In the genomic region with DNA sequence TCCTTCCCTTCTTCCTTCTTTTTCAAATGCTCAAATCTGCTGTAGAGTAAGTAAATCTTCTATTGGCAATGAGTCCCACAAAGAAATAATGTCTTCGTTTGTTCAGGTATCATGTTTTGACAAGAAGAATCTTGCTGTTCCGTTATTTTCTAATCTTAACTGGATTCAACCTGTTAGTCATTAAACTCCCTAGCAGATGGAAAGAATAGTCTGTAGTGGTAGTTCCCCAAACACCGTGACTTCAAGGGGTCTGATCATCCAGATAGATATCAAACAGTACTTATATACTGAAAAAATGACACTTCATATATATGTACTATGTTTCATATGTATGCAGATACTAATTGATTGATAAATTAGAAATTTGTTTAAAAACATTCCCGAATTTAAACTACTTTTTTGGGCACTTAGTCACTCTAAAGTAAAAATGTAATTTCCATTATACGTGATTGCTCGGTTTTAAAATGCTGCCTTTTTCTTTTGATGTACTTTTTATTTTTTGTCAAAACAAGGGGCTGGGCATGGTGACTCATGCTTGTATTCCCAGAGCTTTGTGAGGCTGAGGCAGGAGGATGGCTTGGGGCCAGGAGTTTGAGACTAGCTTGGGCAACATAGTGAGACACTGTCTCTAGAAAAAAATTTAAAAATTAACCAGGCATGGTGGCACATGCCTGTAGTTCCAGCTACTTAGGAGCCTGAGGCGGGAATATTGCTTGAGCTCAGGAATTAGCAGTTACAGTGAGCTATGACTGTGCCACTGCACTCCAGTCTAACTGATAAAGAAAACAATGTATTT, we compare ENCODE assay signal across 14 cellular contexts.
A peak's percentile ranks its signal among the peaks of the same experiment; 100 is the strongest.
DNase-seq lines count a peak whose midpoint lies in the region; ATAC-seq and TF ChIP-seq lines count a peak whose summit lies in the region.
"Had no signal": no experiment of that assay in that cellular context is flagged by ENCODE, and none has a peak within 500 bp of the region (broad histone marks: within the 10 kb centered on the region; RNA-seq: fewer than 3 reads in every experiment).

No MANE protein-coding gene starts in this region.

- no peak for TF ChIP-seq POLR2A in vagina (IDR thresholded peaks at IDR 0.05)

- H3K27ac Mint-ChIP-seq in MCF 10A (ENCODE audit: low read depth, unreplicated experiment), result peak overlapping the region; percentile 16
- H3K27ac Mint-ChIP-seq: activated CD8-positive, alpha-beta T cell treated with anti-CD3 and anti-CD28 coated beads for 36 hours; dendritic cell treated with granulocyte-macrophage colony-stimulating factor and Interleukin-4, amounts not matched to agents 40 ng/mL and 50 ng/mL, for 4 days had no signal

- DNase-seq in DMS 273 (lab: John Stamatoyannopoulos, UW; ENCODE audit: unreplicated experiment) (peak; percentile 29), DMS 273 treated with DMSO at 0.1 percent for 48 hours (lab: John Stamatoyannopoulos, UW) (no peak), MCF 10A (ENCODE audit: unreplicated experiment) (peak; percentile 99), kidney glomerular epithelial cell (lab: John Stamatoyannopoulos, UW) (peak; percentile 82), aorta (peak; percentile 91 to 92), germinal center (ENCODE audit: low spot score) (no peak), vagina (ENCODE audit: extremely low spot score in 2 of 2) (no peak), NCI-H2029 (lab: John Stamatoyannopoulos, UW) (no peak)
- DNase-seq: activated CD8-positive, alpha-beta T cell treated with anti-CD3 and anti-CD28 coated beads for 36 hours; NCI-H774; stimulated activated CD8-positive, alpha-beta memory T cell treated with anti-CD3 and anti-CD28 coated beads, Interleukin-4, amount 100 ng/mL, for 48 hours had no signal

- H3K4me3 ChIP-seq in aorta (ENCODE audit: low read length in 2 of 2) (no peak overlapping the region), vagina (no peak overlapping the region)

- H3K9me3 ChIP-seq in aorta (ENCODE audit: control insufficient read depth, low read length) (no peaks in the 10 kb centered on the region), vagina (no peaks in the 10 kb centered on the region)

- CTCF ChIA-PET in MCF 10A (lab: Yijun Ruan, JAX), result interaction anchor here (0.6 kb wide), 1 partner anchor 72 kb away, joined by 3 read pairs; no protein-coding TSS in a partner anchor

- no peak overlapping the region for H3K4me3 Mint-ChIP-seq in MCF 10A (ENCODE audit: unreplicated experiment)
- H3K4me3 Mint-ChIP-seq: activated CD8-positive, alpha-beta T cell treated with anti-CD3 and anti-CD28 coated beads for 36 hours; dendritic cell treated with granulocyte-macrophage colony-stimulating factor and Interleukin-4, amounts not matched to agents 40 ng/mL and 50 ng/mL, for 4 days; neural crest cell had no signal

- H3K36me3 Mint-ChIP-seq in MCF 10A (ENCODE audit: insufficient read depth, unreplicated experiment), result no peaks in the 10 kb centered on the region

- no peaks in the 10 kb centered on the region for H3K27me3 Mint-ChIP-seq in MCF 10A (ENCODE audit: insufficient read depth, unreplicated experiment)
- H3K27me3 Mint-ChIP-seq: activated CD8-positive, alpha-beta T cell treated with anti-CD3 and anti-CD28 coated beads for 36 hours had no signal

- BruUV-seq in MCF 10A (replicated peaks; lab: Mats Ljungman, UMichigan), result no TSS peak

- 29 to 33% methylated on average over 7 of the region's 7 CpGs for WGBS in aorta, 2 donors

- intact Hi-C loops in MCF 10A (cut with micrococcal nuclease) (loop anchor here (5.0 to 10.0 kb wide), 3 partner anchors 61 to 421 kb away; no protein-coding TSS in a partner anchor), aorta (cut with DNase I) (no loop called here), vagina (cut with DNase I) (no loop called here)

- H3K4me1 ChIP-seq in aorta (ENCODE audit: control insufficient read depth in 1 of 2, insufficient read depth in 2 of 2, low read length in 2 of 2), result peaks cover 4 to 8% of the 10 kb centered on the region in 2 donors
- H3K4me1 ChIP-seq in vagina, result peaks cover 38% of the 10 kb centered on the region

- no peaks in the 10 kb centered on the region for H3K9me3 Mint-ChIP-seq in MCF 10A (ENCODE audit: unreplicated experiment)
- H3K9me3 Mint-ChIP-seq: activated CD8-positive, alpha-beta T cell treated with anti-CD3 and anti-CD28 coated beads for 36 hours had no signal

- H3K36me3 ChIP-seq in aorta (ENCODE audit: control insufficient read depth in 1 of 2, insufficient read depth in 2 of 2, low read length in 1 of 2), result no peaks in the 10 kb centered on the region
- H3K36me3 ChIP-seq in vagina, result no peaks in the 10 kb centered on the region

- peaks cover 45% of the 10 kb centered on the region for H3K4me1 Mint-ChIP-seq in MCF 10A (ENCODE audit: insufficient read depth, unreplicated experiment)

- no peak for TF ChIP-seq CTCF in MCF 10A (IDR thresholded peaks at IDR 0.05; ENCODE audit: unreplicated experiment)
- no peak for TF ChIP-seq CTCF in vagina (IDR thresholded peaks at IDR 0.05)

- H3K27me3 ChIP-seq in aorta (ENCODE audit: control insufficient read depth in 1 of 2, insufficient read depth in 2 of 2, low read length in 1 of 2) (no peaks in the 10 kb centered on the region), vagina (no peaks in the 10 kb centered on the region)

- POLR2A ChIA-PET in MCF 10A (lab: Yijun Ruan, JAX), result interaction anchor here (0.8 to 1.4 kb wide), 5 partner anchors 12 to 336 kb away, joined by 3 read pairs; no protein-coding TSS in a partner anchor

- peak; percentile 58 for ATAC-seq in aorta (ENCODE audit: low FRiP score)
- ATAC-seq: activated CD8-positive, alpha-beta T cell treated with anti-CD3 and anti-CD28 coated beads for 36 hours had no signal

- H3K27ac ChIP-seq in aorta (ENCODE audit: low read depth in 1 of 2, low read length in 2 of 2) (no peak overlapping the region), vagina (no peak overlapping the region)
- H3K27ac ChIP-seq: 22Rv1 had no signal

Comparison
In these comparisons a context has a peak if more than half of its experiments do, and no peak if none do; other contexts are left out.
1. DNase-seq: peak in DMS 273 (single experiment), MCF 10A (single experiment), kidney glomerular epithelial cell (single experiment) and aorta (2 of 2); none in DMS 273 treated with DMSO at 0.1 percent for 48 hours (single experiment), germinal center (single experiment), vagina (0 of 2) and NCI-H2029 (single experiment).